9 cellular contexts compared by ENCODE assay signal in the genomic region with DNA sequence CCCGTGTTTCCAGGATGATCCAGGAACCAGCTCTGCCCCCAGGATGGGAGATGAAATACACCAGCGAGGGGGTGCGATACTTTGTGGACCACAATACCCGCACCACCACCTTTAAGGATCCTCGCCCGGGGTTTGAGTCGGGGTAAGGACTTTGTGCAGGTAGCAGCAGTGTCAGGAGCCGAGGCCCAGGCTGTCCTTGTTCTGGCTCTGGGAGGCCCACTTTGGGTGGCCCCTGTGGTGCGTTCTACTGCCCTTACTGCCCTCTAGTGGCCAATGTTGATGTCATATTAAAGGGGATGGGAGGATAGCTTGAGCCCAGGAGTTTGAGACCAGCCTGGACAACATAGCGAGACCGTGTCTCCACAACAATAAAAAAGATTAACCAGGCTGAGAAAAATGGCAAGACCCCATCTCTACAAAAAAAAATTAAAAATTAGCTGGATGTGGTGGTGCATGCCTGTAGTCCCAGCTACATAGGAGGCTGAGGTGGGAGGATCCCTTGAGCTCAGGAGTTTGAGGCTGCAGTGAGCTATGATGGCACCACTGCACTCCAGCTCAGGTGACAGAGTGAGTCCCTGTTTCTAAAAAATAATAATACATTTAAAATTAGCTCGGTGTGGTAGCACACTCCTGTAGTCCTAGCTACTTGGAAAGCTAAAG. TPM values are rescaled to one million over a fixed set of nuclear protein-coding genes. Genes with fewer than 3 reads are reported as not detected.
DNase-seq lines count a peak whose midpoint lies in the region; ATAC-seq and TF ChIP-seq lines count a peak whose summit lies in the region.
"Had no signal": no experiment of that assay in that cellular context is flagged by ENCODE, and none has a peak within 500 bp of the region (broad histone marks: within the 10 kb centered on the region; RNA-seq: fewer than 3 reads in every experiment).

No MANE protein-coding gene starts in this region.

- peaks cover 4% of the 10 kb centered on the region for H3K36me3 Mint-ChIP-seq in activated naive CD4-positive, alpha-beta T cell treated with anti-CD3 and anti-CD28 coated beads for 36 hours (ENCODE audit: low read depth)
- H3K36me3 Mint-ChIP-seq in glutamatergic neuron (ENCODE audit: unreplicated experiment) = no peaks in the 10 kb centered on the region

- peak; percentile 84 for TF ChIP-seq CTCF in Panc1 (IDR thresholded peaks at IDR 0.05)
- TF ChIP-seq CTCF in glutamatergic neuron (IDR thresholded peaks at IDR 0.05; ENCODE audit: partially characterized antibody, unreplicated experiment) = peak; percentile 73

- POLR2A ChIA-PET in Panc1 (lab: Charles Lee) = no interaction called here

- H3K27ac Mint-ChIP-seq in activated naive CD4-positive, alpha-beta T cell treated with anti-CD3 and anti-CD28 coated beads for 36 hours = no peak overlapping the region
- no peak overlapping the region for H3K27ac Mint-ChIP-seq in glutamatergic neuron (ENCODE audit: unreplicated experiment)
- H3K27ac Mint-ChIP-seq: T-helper 1 cell treated with Interleukin-12 subunit alpha and Interleukin-12 subunit beta and Interleukin-4 antibody, amounts not matched to agents 30 μg/mL and 1 μg/mL, for 36 hours had no signal

- no peaks in the 10 kb centered on the region for H3K27me3 ChIP-seq in Panc1 (ENCODE audit: control insufficient read depth, insufficient read depth, low read length)

- H3K4me1 Mint-ChIP-seq in activated naive CD4-positive, alpha-beta T cell treated with anti-CD3 and anti-CD28 coated beads for 36 hours (ENCODE audit: low read depth) = no peaks in the 10 kb centered on the region
- H3K4me1 Mint-ChIP-seq in glutamatergic neuron (ENCODE audit: low read depth, unreplicated experiment) = peaks cover 35% of the 10 kb centered on the region

- H3K36me3 ChIP-seq in Panc1 (ENCODE audit: control insufficient read depth, insufficient read depth, low read length) = no peaks in the 10 kb centered on the region

- no TSS peak for BruUV-seq in Panc1 (replicated peaks; lab: Mats Ljungman, UMichigan)

- H3K4me1 ChIP-seq in Panc1 (ENCODE audit: control insufficient read depth, insufficient read depth, low read length) = no peaks in the 10 kb centered on the region

- H3K4me3 Mint-ChIP-seq in activated naive CD4-positive, alpha-beta T cell treated with anti-CD3 and anti-CD28 coated beads for 36 hours = no peak overlapping the region
- H3K4me3 Mint-ChIP-seq in glutamatergic neuron (ENCODE audit: unreplicated experiment) = no peak overlapping the region
- H3K4me3 Mint-ChIP-seq: T-helper 1 cell treated with Interleukin-12 subunit alpha and Interleukin-12 subunit beta and Interleukin-4 antibody, amounts not matched to agents 30 μg/mL and 1 μg/mL, for 36 hours had no signal

- H3K27ac ChIP-seq in Panc1 (ENCODE audit: low read length) = no peak overlapping the region

- DNase-seq in COLO829 (ENCODE audit: low spot score) (peak; percentile 40), HCEC 1CT (peak; percentile 27), Panc1 (ENCODE audit: low read depth, low spot score) (no peak), glutamatergic neuron (no peak), pons (ENCODE audit: low spot score) (peak; percentile 67)
- peak; percentile 59 for DNase-seq in activated naive CD4-positive, alpha-beta T cell treated with anti-CD3 and anti-CD28 coated beads for 36 hours

- in situ Hi-C loops in Panc1 (cut with HindIII; ENCODE audit: low pct_unique_long_range_greater_than_20kb, low sequenced_read_pairs) = no loop called here

- H3K27me3 Mint-ChIP-seq in activated naive CD4-positive, alpha-beta T cell treated with anti-CD3 and anti-CD28 coated beads for 36 hours (ENCODE audit: low read depth) = no peaks in the 10 kb centered on the region
- H3K27me3 Mint-ChIP-seq in glutamatergic neuron (ENCODE audit: unreplicated experiment) = peaks cover 1% of the 10 kb centered on the region

- intact Hi-C loops in Panc1 (cut with micrococcal nuclease; ENCODE audit: unreplicated experiment) = no loop called here
- intact Hi-C loops in activated naive CD4-positive, alpha-beta T cell treated with anti-CD3 and anti-CD28 coated beads for 36 hours (cut with micrococcal nuclease) = loop anchor here (1.0 to 2.0 kb wide), 3 partner anchors 134 to 533 kb away; no protein-coding TSS in a partner anchor

- CTCF ChIA-PET in Panc1 (lab: Charles Lee) = interaction anchor here (0.6 to 1.5 kb wide), 7 partner anchors 8 to 164 kb away, joined by 3 to 6 read pairs (median 5); no protein-coding TSS in a partner anchor
- CTCF ChIA-PET in activated naive CD4-positive, alpha-beta T cell treated with anti-CD3 and anti-CD28 coated beads for 36 hours (lab: Charles Lee) = interaction anchor here (0.5 to 3.7 kb wide), 36 partner anchors 9 to 1791 kb away, joined by 3 to 22 read pairs (median 4); partner anchors contain the start of genes COG4, NOB1 and SF3B3

- no peaks in the 10 kb centered on the region for H3K9me3 Mint-ChIP-seq in activated naive CD4-positive, alpha-beta T cell treated with anti-CD3 and anti-CD28 coated beads for 36 hours
- H3K9me3 Mint-ChIP-seq in glutamatergic neuron (ENCODE audit: unreplicated experiment) = peaks cover 3% of the 10 kb centered on the region
- H3K9me3 Mint-ChIP-seq: T-helper 1 cell treated with Interleukin-12 subunit alpha and Interleukin-12 subunit beta and Interleukin-4 antibody, amounts not matched to agents 30 μg/mL and 1 μg/mL, for 36 hours had no signal

- ATAC-seq in Panc1 = peak; percentile 92
- ATAC-seq in HG02970 (IDR thresholded peaks at IDR 0.05; ENCODE audit: low FRiP score, unreplicated experiment) = no peak
- ATAC-seq in GM19395 (IDR thresholded peaks at IDR 0.05; ENCODE audit: unreplicated experiment) = no peak

- no peak overlapping the region for H3K4me3 ChIP-seq in Panc1 (ENCODE audit: low read depth in 2 of 2, low read length in 2 of 2)

- no peaks in the 10 kb centered on the region for H3K9me3 ChIP-seq in Panc1 (ENCODE audit: control insufficient read depth, insufficient read depth, low read depth, low read length)

RNA-seq across cellular contexts. Expression of gene CLEC18A, which starts 20.9 kb away (rescaled TPM):
- total RNA-seq in Panc1 (2021; ENCODE audit: unreplicated experiment) (0.46 TPM), glutamatergic neuron (ENCODE audit: unreplicated experiment) (2.5 TPM)
- polyA plus RNA-seq in Panc1 (2012; ENCODE audit: insufficient read length) = 0.79 TPM
- under 1 TPM; 0.17 to 0.19 TPM for total RNA-seq in activated naive CD4-positive, alpha-beta T cell treated with anti-CD3 and anti-CD28 coated beads for 36 hours

Comparison
In these comparisons a context has a peak if more than half of its experiments do, and no peak if none do; other contexts are left out.
1. DNase-seq: peak in COLO829 (single experiment), HCEC 1CT (single experiment), activated naive CD4-positive, alpha-beta T cell treated with anti-CD3 and anti-CD28 coated beads for 36 hours (single experiment) and pons (single experiment); none in Panc1 (single experiment) and glutamatergic neuron (single experiment).